1 cellular context compared by ENCODE assay signal in genomic region chr15:31031471-31032064, GRCh38.
A peak's percentile ranks its signal among the peaks of the same experiment; 100 is the strongest.
TF ChIP-seq lines count a peak whose summit lies in the region.

No MANE protein-coding gene starts in this region.

TF ChIP-seq in GM12878, 131 proteins besides CTCF, POLR2A, EP300 and RAD21 (continued from another document):
- TF ChIP-seq MLLT1 (IDR thresholded peaks at IDR 0.05) (peak; percentile 96), SUZ12 (IDR thresholded peaks at IDR 0.05; ENCODE audit: unreplicated experiment) (no peak), RBBP5 (conservative IDR thresholded peaks at IDR 0.05) (0 out of 2 replicates have a peak, but pooled peaks have one; percentile 55), PKNOX1 (IDR thresholded peaks at IDR 0.05) (no peak), RCOR1 (conservative IDR thresholded peaks at IDR 0.05; ENCODE audit: low read depth, low read length) (no peak), RUNX3 (IDR thresholded peaks at IDR 0.05; ENCODE audit: low read length) (peak; percentile 34; the same call in 1 of the 2 replicates), EED (IDR thresholded peaks at IDR 0.05; ENCODE audit: low read depth) (no peak)
TF ChIP-seq in GM12878: peak in this region for 5.
